20 cellular contexts compared by ENCODE assay signal in genomic region chr7:31251441-31251840, GRCh38.
DNase-seq lines count a peak whose midpoint lies in the region; ATAC-seq and TF ChIP-seq lines count a peak whose summit lies in the region.
"Had no signal": no experiment of that assay in that cellular context is flagged by ENCODE, and none has a peak within 500 bp of the region (broad histone marks: within the 10 kb centered on the region; RNA-seq: fewer than 3 reads in every experiment).

No MANE protein-coding gene starts in this region.

- no peak overlapping the region for H3K4me2 ChIP-seq in GM23338

- H3K27ac ChIP-seq in 22Rv1 (no peak overlapping the region), GM23338 (ENCODE audit: low read depth) (no peak overlapping the region), VCaP (no peak overlapping the region), epithelial cell of prostate (no peak overlapping the region)

- no peak overlapping the region for H2AFZ ChIP-seq in GM23338

- TF ChIP-seq CTCF in 22Rv1 (IDR thresholded peaks at IDR 0.05) (peak; percentile 27), GM23338 (conservative IDR thresholded peaks at IDR 0.05; ENCODE audit: low read depth in 2 of 2) (peak; percentile 17 to 52; a peak in 3 of 4 replicates), VCaP (conservative IDR thresholded peaks at IDR 0.05) (peak; percentile 30)

- H3K4me1 Mint-ChIP-seq in GM23338, result peaks cover 20% of the 10 kb centered on the region
- H3K4me1 Mint-ChIP-seq: CD4-positive, CD25-positive, alpha-beta regulatory T cell had no signal

- no peak overlapping the region for H3K4me3 ChIP-seq in GM23338

- peaks cover 2% of the 10 kb centered on the region for H3K27me3 Mint-ChIP-seq in GM23338 (ENCODE audit: insufficient read depth, low read depth, poor library complexity)

- H3F3A ChIP-seq in GM23338 (replicated peaks; ENCODE audit: low read depth), result no peaks in the 10 kb centered on the region

- no peak overlapping the region for H3K27ac Mint-ChIP-seq in GM23338
- H3K27ac Mint-ChIP-seq: CD4-positive, CD25-positive, alpha-beta regulatory T cell had no signal

- DNase-seq in GM23338 (ENCODE audit: low spot score), result peak; percentile 56
- peak; percentile 3 for DNase-seq in epithelial cell of prostate (ENCODE audit: low read depth, low spot score)
- DNase-seq in superior temporal gyrus (ENCODE audit: extremely low spot score), result no peak
- DNase-seq in NCI-H146 (lab: John Stamatoyannopoulos, UW), result no peak
- DNase-seq in NCI-H526 treated with DMSO at 0.1 percent for 48 hours (lab: John Stamatoyannopoulos, UW), result no peak
- DNase-seq: ACHN; CD4-positive, CD25-positive, alpha-beta regulatory T cell; DMS153; KG1; NCI-H1092 treated with DMSO at 0.1 percent for 48 hours; NCI-H187; NCI-H446; NCI-H774; Right ventricle myocardium superior; T-helper 1 cell had no signal

- peaks cover 26% of the 10 kb centered on the region for H3K4me1 ChIP-seq in GM23338 (ENCODE audit: insufficient read depth)
- H3K4me1 ChIP-seq: Caco-2 had no signal

- H3K27me3 ChIP-seq in GM23338 (ENCODE audit: insufficient read depth), result no peaks in the 10 kb centered on the region

- no peak overlapping the region for H3K4me3 Mint-ChIP-seq in GM23338
- H3K4me3 Mint-ChIP-seq: CD4-positive, CD25-positive, alpha-beta regulatory T cell had no signal

- no peaks in the 10 kb centered on the region for H3K9me2 ChIP-seq in GM23338 (ENCODE audit: insufficient read depth)

- H3K36me3 ChIP-seq in GM23338 (ENCODE audit: insufficient read depth), result no peaks in the 10 kb centered on the region

- H4K20me1 ChIP-seq in GM23338 (replicated peaks; ENCODE audit: insufficient read depth), result no peaks in the 10 kb centered on the region

- no peaks in the 10 kb centered on the region for H3K9me3 Mint-ChIP-seq in GM23338

- no peaks in the 10 kb centered on the region for H3K79me2 ChIP-seq in GM23338 (replicated peaks; ENCODE audit: insufficient read depth)

- ATAC-seq in GM23338, result peak; percentile 77
- ATAC-seq in GM19351 (IDR thresholded peaks at IDR 0.05; ENCODE audit: unreplicated experiment), result no peak
- ATAC-seq: SK-N-SH treated with all-trans-retinoic acid at 6 μM for 48 hours had no signal

- no peaks in the 10 kb centered on the region for H3K36me3 Mint-ChIP-seq in GM23338 (ENCODE audit: low read depth)
- H3K36me3 Mint-ChIP-seq: CD4-positive, CD25-positive, alpha-beta regulatory T cell had no signal

TF ChIP-seq in GM23338, 12 proteins besides CTCF, POLR2A, EP300 and RAD21:
- 0 out of 2 replicates have a peak, but pooled peaks have one; percentile 10 for TF ChIP-seq ZNF462 (CRISPR knock-in tag; IDR thresholded peaks at IDR 0.05)
- TF ChIP-seq ZNF114 (CRISPR knock-in tag; IDR thresholded peaks at IDR 0.05), result no peak

Comparison
In these comparisons a context has a peak if more than half of its experiments do, and no peak if none do; other contexts are left out.
1. DNase-seq: peak in GM23338 (single experiment) and epithelial cell of prostate (single experiment); none in superior temporal gyrus (single experiment), NCI-H146 (single experiment) and NCI-H526 treated with DMSO at 0.1 percent for 48 hours (single experiment).
2. Peak in every context shown above with its lines, with median percentiles within 50 percentile points of each other: CTCF ChIP-seq.